1 cellular context compared by ENCODE assay signal in genomic region chr1:25022361-25023189, GRCh38.
TF ChIP-seq lines count a peak whose summit lies in the region.

No MANE protein-coding gene starts in this region.

TF ChIP-seq in HEK293, 187 proteins besides CTCF, POLR2A, EP300 and RAD21 (continued from another document):
- TF ChIP-seq BCL6B (tag by site-specific recombination; IDR thresholded peaks at IDR 0.05) (no peak), ZNF830 (tag by site-specific recombination; IDR thresholded peaks at IDR 0.05; ENCODE audit: low read depth) (no peak), ZNF423 (tag by site-specific recombination; IDR thresholded peaks at IDR 0.05) (peak; percentile 60; the same call in 1 of the 2 replicates), KLF17 (tag by site-specific recombination; IDR thresholded peaks at IDR 0.05) (no peak), ZNF184 (tag by site-specific recombination; IDR thresholded peaks at IDR 0.05) (no peak), ZNF521 (tag by site-specific recombination; IDR thresholded peaks at IDR 0.05) (no peak), ZBTB11 (tag by site-specific recombination; conservative IDR thresholded peaks at IDR 0.05; ENCODE audit: low read depth) (no peak), AEBP2 (tag by site-specific recombination; IDR thresholded peaks at IDR 0.05; ENCODE audit: borderline replicate concordance) (no peak), HOXD13 (CRISPR knock-in tag; IDR thresholded peaks at IDR 0.05; ENCODE audit: borderline replicate concordance) (no peak), GLIS1 (tag by site-specific recombination; IDR thresholded peaks at IDR 0.05) (peak; percentile 99), GLIS2 (tag by site-specific recombination; IDR thresholded peaks at IDR 0.05) (peak; percentile 69), ZBTB6 (tag by site-specific recombination; IDR thresholded peaks at IDR 0.05) (no peak), ZBTB1 (tag by site-specific recombination; IDR thresholded peaks at IDR 0.05) (no peak), ZNF112 (tag by site-specific recombination; IDR thresholded peaks at IDR 0.05) (no peak), ZNF202 (tag by site-specific recombination; IDR thresholded peaks at IDR 0.05; ENCODE audit: borderline replicate concordance) (no peak), ZNF398 (tag by site-specific recombination; IDR thresholded peaks at IDR 0.05) (peak; percentile 59), BCL11B (tag by site-specific recombination; IDR thresholded peaks at IDR 0.05; ENCODE audit: low read depth) (no peak), EGR2 (tag by site-specific recombination; IDR thresholded peaks at IDR 0.05; ENCODE audit: low read depth) (no peak), ZNF623 (tag by site-specific recombination; IDR thresholded peaks at IDR 0.05) (peak; percentile 76), ZNF707 (tag by site-specific recombination; IDR thresholded peaks at IDR 0.05) (no peak), ZSCAN5A (tag by site-specific recombination; IDR thresholded peaks at IDR 0.05) (no peak), ZNF660 (tag by site-specific recombination; IDR thresholded peaks at IDR 0.05) (peak; percentile 51; the same call in 1 of the 2 replicates), ZNF837 (tag by site-specific recombination; IDR thresholded peaks at IDR 0.05) (no peak), ZNF274 (IDR thresholded peaks at IDR 0.05; ENCODE audit: low read length) (no peak), ZNF274 (tag by site-specific recombination; IDR thresholded peaks at IDR 0.05; ENCODE audit: borderline replicate concordance) (no peak)
- TF ChIP-seq, protein P1, sequence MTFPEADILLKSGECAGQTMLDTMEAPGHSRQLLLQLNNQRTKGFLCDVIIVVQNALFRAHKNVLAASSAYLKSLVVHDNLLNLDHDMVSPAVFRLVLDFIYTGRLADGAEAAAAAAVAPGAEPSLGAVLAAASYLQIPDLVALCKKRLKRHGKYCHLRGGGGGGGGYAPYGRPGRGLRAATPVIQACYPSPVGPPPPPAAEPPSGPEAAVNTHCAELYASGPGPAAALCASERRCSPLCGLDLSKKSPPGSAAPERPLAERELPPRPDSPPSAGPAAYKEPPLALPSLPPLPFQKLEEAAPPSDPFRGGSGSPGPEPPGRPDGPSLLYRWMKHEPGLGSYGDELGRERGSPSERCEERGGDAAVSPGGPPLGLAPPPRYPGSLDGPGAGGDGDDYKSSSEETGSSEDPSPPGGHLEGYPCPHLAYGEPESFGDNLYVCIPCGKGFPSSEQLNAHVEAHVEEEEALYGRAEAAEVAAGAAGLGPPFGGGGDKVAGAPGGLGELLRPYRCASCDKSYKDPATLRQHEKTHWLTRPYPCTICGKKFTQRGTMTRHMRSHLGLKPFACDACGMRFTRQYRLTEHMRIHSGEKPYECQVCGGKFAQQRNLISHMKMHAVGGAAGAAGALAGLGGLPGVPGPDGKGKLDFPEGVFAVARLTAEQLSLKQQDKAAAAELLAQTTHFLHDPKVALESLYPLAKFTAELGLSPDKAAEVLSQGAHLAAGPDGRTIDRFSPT (tag by site-specific recombination; IDR thresholded peaks at IDR 0.05), result peak; percentile 59
